In genomic region chr3:78728406-78729145, GRCh38 we compare ENCODE assay signal across 8 cellular contexts.
DNase-seq lines count a peak whose midpoint lies in the region; ATAC-seq, FAIRE-seq and TF ChIP-seq lines count a peak whose summit lies in the region.

No MANE protein-coding gene starts in this region.

- no peaks in the 10 kb centered on the region for H3K27me3 ChIP-seq in pancreas
- no peaks in the 10 kb centered on the region for H3K27me3 ChIP-seq in brain microvascular endothelial cell (replicated peaks)
- no peaks in the 10 kb centered on the region for H3K27me3 ChIP-seq in spleen (replicated peaks in 1 of 7)
- H3K27me3 ChIP-seq in PC-9 (ENCODE audit: insufficient read depth, low read depth), result no peaks in the 10 kb centered on the region

- H3K36me3 ChIP-seq in pancreas (no peaks in the 10 kb centered on the region), brain microvascular endothelial cell (replicated peaks) (no peaks in the 10 kb centered on the region), spleen (no peaks in the 10 kb centered on the region), PC-9 (ENCODE audit: low read depth) (no peaks in the 10 kb centered on the region)

- no peaks in the 10 kb centered on the region for H3K9me2 ChIP-seq in PC-9 (ENCODE audit: insufficient read depth)

- TF ChIP-seq CTCF in pancreas (IDR thresholded peaks at IDR 0.05) (no peak), brain microvascular endothelial cell (IDR thresholded peaks at IDR 0.05; ENCODE audit: low read depth, low read length, missing control alignments) (no peak), spleen (IDR thresholded peaks at IDR 0.05 in 8 of 11, conservative IDR thresholded peaks at IDR 0.05 in 3 of 11) (no peak), PC-9 (conservative IDR thresholded peaks at IDR 0.05) (no peak)

- in situ Hi-C loops in brain microvascular endothelial cell (cut with HindIII; ENCODE audit: low pct_ligation_motif_present, low sequenced_read_pairs), result no loop called here

- no peak overlapping the region for H3K4me2 ChIP-seq in PC-9

- no peak for FAIRE-seq in pancreas (lab: Jason Lieb, UNC)

- H3K4me1 ChIP-seq in pancreas, result peaks cover 0 to 8% (median 0%) of the 10 kb centered on the region in 3 donors
- H3K4me1 ChIP-seq in spleen, result no peaks in the 10 kb centered on the region
- no peaks in the 10 kb centered on the region for H3K4me1 ChIP-seq in PC-9 (replicated peaks; ENCODE audit: insufficient read depth)

- no TSS peak for BruUV-seq in PC-9 (replicated peaks; lab: Mats Ljungman, UMichigan)

- intact Hi-C loops in pancreas (cut with DNase I), result no loop called here
- intact Hi-C loops in spleen (cut with DNase I; ENCODE audit: low total_unique reads), result no loop called here
- intact Hi-C loops in PC-9 (cut with micrococcal nuclease; ENCODE audit: unreplicated experiment), result no loop called here

- H2AFZ ChIP-seq in PC-9, result no peak overlapping the region

- no peaks in the 10 kb centered on the region for H3K79me2 ChIP-seq in PC-9 (ENCODE audit: low read depth)

- no peaks in the 10 kb centered on the region for H3K9me3 ChIP-seq in pancreas
- H3K9me3 ChIP-seq in spleen, result no peaks in the 10 kb centered on the region
- H3K9me3 ChIP-seq in PC-9 (ENCODE audit: insufficient read depth, low read depth), result no peaks in the 10 kb centered on the region; the same call in 1 of the 2 replicates

- H3F3A ChIP-seq in PC-9 (ENCODE audit: insufficient read depth, low read depth), result no peaks in the 10 kb centered on the region

- no peaks in the 10 kb centered on the region for H4K20me1 ChIP-seq in PC-9 (ENCODE audit: insufficient read depth)

- no peak overlapping the region for H3K4me3 ChIP-seq in pancreas
- H3K4me3 ChIP-seq in brain microvascular endothelial cell (ENCODE audit: low read depth, low read length), result no peak overlapping the region
- H3K4me3 ChIP-seq in spleen, result no peak overlapping the region
- H3K4me3 ChIP-seq in PC-9, result no peak overlapping the region

- H3K27ac ChIP-seq in pancreas (no peak overlapping the region), brain microvascular endothelial cell (no peak overlapping the region), spleen (no peak overlapping the region), PC-9 (no peak overlapping the region)

- 28% methylated on average over 5 of the region's 5 CpGs for WGBS in pancreas, 2 donors
- 61 to 81% (median 73%) methylated on average over 5 of the region's 5 CpGs for WGBS in spleen, 5 donors

- ATAC-seq in pancreas, result peak in 3 of 4 donors; percentile 74 to 80 (median 79)
- ATAC-seq in activated CD4-positive, CD25-positive, alpha-beta regulatory T cell treated with anti-CD3 and anti-CD28 coated beads, Interleukin-2, amount 50 U/mL, for 24 hours, result no peak

- CTCF ChIA-PET in PC-9 (lab: Charles Lee), result no interaction called here

- POLR2A ChIA-PET in PC-9 (lab: Charles Lee; ENCODE audit: unreplicated experiment), result no interaction called here

- DNase-seq in DMS53 treated with DMSO at 0.1 percent for 48 hours (lab: John Stamatoyannopoulos, UW; ENCODE audit: unreplicated experiment) (peak; percentile 50), NCI-H446 (lab: John Stamatoyannopoulos, UW) (peak; percentile 79 to 83), fibroblast of gingiva (ENCODE audit: low read depth) (peak; percentile 53), pancreas (peak; percentile 5 to 55 (median 28)), brain microvascular endothelial cell (no peak), spleen (no peak), PC-9 (no peak)

- TF ChIP-seq POLR2A in spleen (IDR thresholded peaks at IDR 0.05), result no peak

Comparison
In these comparisons a context has a peak if more than half of its experiments do, and no peak if none do; other contexts are left out.
1. DNase-seq: peak in DMS53 treated with DMSO at 0.1 percent for 48 hours (single experiment), NCI-H446 (2 of 2), fibroblast of gingiva (single experiment) and pancreas (6 of 6); none in brain microvascular endothelial cell (single experiment), spleen (single experiment) and PC-9 (0 of 2).
2. ATAC-seq: peak in pancreas (3 of 4); none in activated CD4-positive, CD25-positive, alpha-beta regulatory T cell treated with anti-CD3 and anti-CD28 coated beads, Interleukin-2, amount 50 U/mL, for 24 hours (0 of 2).